ENCODE assay signal across 1 cellular context in the genomic region with DNA sequence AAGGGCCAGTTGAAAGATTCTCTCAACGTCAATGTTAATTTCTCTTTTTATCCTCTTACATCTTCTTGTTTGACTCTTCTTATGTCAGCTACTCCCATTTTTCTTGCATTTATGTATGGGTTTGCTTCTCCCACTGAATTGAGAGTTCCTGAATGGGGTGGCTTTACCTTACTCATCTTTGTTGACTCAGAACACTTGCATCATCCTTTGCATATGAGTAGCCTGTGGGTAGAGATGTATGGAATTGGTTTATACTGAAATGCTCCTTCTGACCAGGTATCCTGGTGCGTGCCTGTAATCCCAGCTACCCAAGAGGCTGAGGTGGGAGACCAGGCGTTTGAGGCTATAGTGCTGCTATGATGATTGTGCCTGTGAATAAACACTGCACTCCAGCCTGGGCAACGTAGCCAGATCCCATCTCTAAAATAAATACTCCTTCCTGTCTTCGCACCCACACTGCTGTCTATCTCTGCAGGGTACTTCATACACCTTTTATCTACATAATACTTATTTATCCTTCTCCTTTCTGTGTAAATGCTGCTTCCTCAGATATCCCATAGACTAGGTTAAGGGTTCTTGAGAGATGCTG.
TF ChIP-seq lines count a peak whose summit lies in the region.

No MANE protein-coding gene starts in this region.

TF ChIP-seq in IMR-90, 13 proteins besides CTCF, POLR2A, EP300 and RAD21:
- TF ChIP-seq NFE2L2 (IDR thresholded peaks at IDR 0.05; ENCODE audit: low read depth, low read length) (no peak), RCOR1 (IDR thresholded peaks at IDR 0.05; ENCODE audit: insufficient replicate concordance, low read length) (no peak), CEBPB (IDR thresholded peaks at IDR 0.05; ENCODE audit: low read depth, low read length) (peak; percentile 44; the same call in 1 of the 2 replicates), MXI1 (IDR thresholded peaks at IDR 0.05; ENCODE audit: borderline replicate concordance, low read depth, low read length) (no peak), MAFK (IDR thresholded peaks at IDR 0.05; ENCODE audit: low read depth, low read length) (no peak), RFX5 (IDR thresholded peaks at IDR 0.05; ENCODE audit: low read depth, low read length) (no peak)
- TF ChIP-seq, protein P1, sequence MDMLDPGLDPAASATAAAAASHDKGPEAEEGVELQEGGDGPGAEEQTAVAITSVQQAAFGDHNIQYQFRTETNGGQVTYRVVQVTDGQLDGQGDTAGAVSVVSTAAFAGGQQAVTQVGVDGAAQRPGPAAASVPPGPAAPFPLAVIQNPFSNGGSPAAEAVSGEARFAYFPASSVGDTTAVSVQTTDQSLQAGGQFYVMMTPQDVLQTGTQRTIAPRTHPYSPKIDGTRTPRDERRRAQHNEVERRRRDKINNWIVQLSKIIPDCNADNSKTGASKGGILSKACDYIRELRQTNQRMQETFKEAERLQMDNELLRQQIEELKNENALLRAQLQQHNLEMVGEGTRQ (IDR thresholded peaks at IDR 0.05; ENCODE audit: low read depth, low read length), result no peak
